ENCODE assay signal across 26 cellular contexts in genomic region chr11:11406652-11407051, GRCh38. TPM values are rescaled to one million over a fixed set of nuclear protein-coding genes. Genes with fewer than 3 reads are reported as not detected.
DNase-seq lines count a peak whose midpoint lies in the region; ATAC-seq and TF ChIP-seq lines count a peak whose summit lies in the region.
"Had no signal": no experiment of that assay in that cellular context is flagged by ENCODE, and none has a peak within 500 bp of the region (broad histone marks: within the 10 kb centered on the region; RNA-seq: fewer than 3 reads in every experiment).

No MANE protein-coding gene starts in this region.

- no peak overlapping the region for H2AFZ ChIP-seq in trophoblast cell (ENCODE audit: insufficient read depth, low read length, poor library complexity)
- H2AFZ ChIP-seq: PC-9 had no signal

- in situ Hi-C loops in transverse colon (cut with MboI; ENCODE audit: low pct_ligation_motif_present in 1 of 4, low pct_unique_long_range_greater_than_20kb in 1 of 4, low sequenced_read_pairs in 3 of 4) = no loop called here

- no peaks in the 10 kb centered on the region for H3K9me3 Mint-ChIP-seq in dendritic cell treated with granulocyte-macrophage colony-stimulating factor and Interleukin-4, amounts not matched to agents 40 ng/mL and 50 ng/mL, for 4 days
- H3K9me3 Mint-ChIP-seq: naive thymus-derived CD8-positive, alpha-beta T cell had no signal

- H3K36me3 ChIP-seq in trophoblast cell (ENCODE audit: control insufficient read depth in 1 of 2, insufficient read depth in 2 of 2, low read length in 2 of 2) = no peaks in the 10 kb centered on the region
- no peaks in the 10 kb centered on the region for H3K36me3 ChIP-seq in transverse colon
- H3K36me3 ChIP-seq: BLaER1 treated with 17β-estradiol and CSF1 and Interleukin-3, amounts not matched to agents 10 nM and 100 nM; WERI-Rb-1 had no signal

- peak overlapping the region; percentile 42 for H2BK12ac ChIP-seq in trophoblast cell (ENCODE audit: low read length)

- H3K27me3 ChIP-seq in trophoblast cell (ENCODE audit: insufficient read depth, low read length) (no peaks in the 10 kb centered on the region), transverse colon (no peaks in the 10 kb centered on the region)
- H3K27me3 ChIP-seq: body of pancreas had no signal

- ATAC-seq in left ventricle myocardium superior = peak; percentile 3
- ATAC-seq: body of pancreas; naive thymus-derived CD8-positive, alpha-beta T cell had no signal

- peak overlapping the region; percentile 13 for H2BK5ac ChIP-seq in trophoblast cell (ENCODE audit: low read depth, low read length, poor library complexity)

- H4K12ac ChIP-seq in trophoblast cell (ENCODE audit: low read depth, low read length) = no peak overlapping the region

- peaks cover 46% of the 10 kb centered on the region for H3K36me3 Mint-ChIP-seq in dendritic cell treated with granulocyte-macrophage colony-stimulating factor and Interleukin-4, amounts not matched to agents 40 ng/mL and 50 ng/mL, for 4 days (ENCODE audit: low read depth)
- H3K36me3 Mint-ChIP-seq: naive thymus-derived CD8-positive, alpha-beta T cell had no signal

- peak overlapping the region; percentile 21 for H3K18ac ChIP-seq in trophoblast cell (ENCODE audit: low read length)

- TF ChIP-seq POLR2A in transverse colon (IDR thresholded peaks at IDR 0.05) = no peak

- no peak for DNase-seq in left ventricle myocardium superior
- no peak for DNase-seq in trophoblast cell
- DNase-seq in transverse colon = no peak
- no peak for DNase-seq in NCI-H2107 treated with DMSO at 0.1 percent for 48 hours (lab: John Stamatoyannopoulos, UW; ENCODE audit: unreplicated experiment)
- DNase-seq in T-helper 2 cell = no peak
- no peak for DNase-seq in kidney tubule cell (ENCODE audit: low spot score)
- DNase-seq in posterior cingulate gyrus = no peak
- DNase-seq: activated CD4-positive, alpha-beta T cell treated with anti-CD3 and anti-CD28 coated beads for 48 hours; activated CD8-positive, alpha-beta memory T cell treated with anti-CD3 and anti-CD28 coated beads for 24 hours; activated T-cell treated with anti-CD3 and anti-CD28 coated beads, Interleukin-2, amount 50 U/mL, for 1 hour; body of pancreas; effector CD4-positive, alpha-beta T cell; kidney glomerular epithelial cell; mesendoderm; naive thymus-derived CD8-positive, alpha-beta T cell; NCI-H1694; NK-92 treated with Interleukin-12 subunit alpha and Interleukin-12 subunit beta, amount 100 ng/mL, for 24 hours; occipital lobe; PC-9; SIG-M5; stimulated activated CD4-positive, alpha-beta T cell treated with anti-CD3 and anti-CD28 coated beads, Interleukin-4, amount 100 ng/mL, for 4 hours; stimulated activated naive CD4-positive, alpha-beta T cell; T-helper 9 cell; WERI-Rb-1 had no signal

- H3K79me1 ChIP-seq in trophoblast cell (ENCODE audit: low read length) = peaks cover 4% of the 10 kb centered on the region

- peaks cover 46 to 47% of the 10 kb centered on the region in 2 experiments for H3K4me1 ChIP-seq in trophoblast cell (ENCODE audit: control insufficient read depth in 1 of 2, insufficient read depth in 2 of 2, low read length in 2 of 2)
- peaks cover 29 to 60% (median 34%) of the 10 kb centered on the region in 4 donors for H3K4me1 ChIP-seq in transverse colon

- H3K9me3 ChIP-seq in trophoblast cell (ENCODE audit: insufficient read depth, low read depth, low read length) (no peaks in the 10 kb centered on the region), transverse colon (no peaks in the 10 kb centered on the region)
- H3K9me3 ChIP-seq: BLaER1 treated with 17β-estradiol and CSF1 and Interleukin-3, amounts not matched to agents 10 nM and 100 nM; body of pancreas had no signal

- H3K27ac ChIP-seq in trophoblast cell (ENCODE audit: low read depth, low read length) (no peak overlapping the region), transverse colon (peak overlapping the region; percentile 74 to 82 (median 77))
- H3K27ac ChIP-seq: BLaER1 treated with 17β-estradiol and CSF1 and Interleukin-3, amounts not matched to agents 10 nM and 100 nM; body of pancreas; PC-9; WERI-Rb-1 had no signal

- TF ChIP-seq CTCF in transverse colon (IDR thresholded peaks at IDR 0.05) = no peak

- H3K4me2 ChIP-seq in trophoblast cell (ENCODE audit: low read length) = no peak overlapping the region
- H3K4me2 ChIP-seq: PC-9 had no signal

- H3K27ac Mint-ChIP-seq in dendritic cell treated with granulocyte-macrophage colony-stimulating factor and Interleukin-4, amounts not matched to agents 40 ng/mL and 50 ng/mL, for 4 days = peak overlapping the region; percentile 79
- H3K27ac Mint-ChIP-seq: naive thymus-derived CD8-positive, alpha-beta T cell had no signal

- H3K23ac ChIP-seq in trophoblast cell (ENCODE audit: low read length) = no peak overlapping the region

- H3K4ac ChIP-seq in trophoblast cell (ENCODE audit: low read depth, low read length) = no peak overlapping the region

- H4K8ac ChIP-seq in trophoblast cell (ENCODE audit: low read depth, low read length) = no peak overlapping the region

- H3K27me3 Mint-ChIP-seq in dendritic cell treated with granulocyte-macrophage colony-stimulating factor and Interleukin-4, amounts not matched to agents 40 ng/mL and 50 ng/mL, for 4 days = peaks cover 65% of the 10 kb centered on the region

- no peak overlapping the region for H3K9ac ChIP-seq in trophoblast cell (ENCODE audit: low read length)
- H3K9ac ChIP-seq: BLaER1 treated with 17β-estradiol and CSF1 and Interleukin-3, amounts not matched to agents 10 nM and 100 nM had no signal

- no peak overlapping the region for H2AK5ac ChIP-seq in trophoblast cell (ENCODE audit: low read length)

- H3K4me1 Mint-ChIP-seq in dendritic cell treated with granulocyte-macrophage colony-stimulating factor and Interleukin-4, amounts not matched to agents 40 ng/mL and 50 ng/mL, for 4 days (ENCODE audit: low read depth) = peaks cover 77% of the 10 kb centered on the region

- H3K4me3 Mint-ChIP-seq in dendritic cell treated with granulocyte-macrophage colony-stimulating factor and Interleukin-4, amounts not matched to agents 40 ng/mL and 50 ng/mL, for 4 days = no peak overlapping the region
- H3K4me3 Mint-ChIP-seq: naive thymus-derived CD8-positive, alpha-beta T cell had no signal

- no peak overlapping the region for H3K14ac ChIP-seq in trophoblast cell (ENCODE audit: low read length)

- no peak overlapping the region for H4K91ac ChIP-seq in trophoblast cell (ENCODE audit: low read depth, low read length)

- no peak overlapping the region for H2BK120ac ChIP-seq in trophoblast cell (ENCODE audit: insufficient read depth, low read length, poor library complexity)

- WGBS in trophoblast cell (ENCODE audit: extremely low coverage, insufficient coverage, insufficient read length) = no CpG with 5 or more reads among the region's 3 CpGs
- WGBS in transverse colon (ENCODE audit: low coverage in 1 of 2), 2 donors = 66 to 70% methylated on average over 1 to 3 of the region's 3 CpGs

- intact Hi-C loops in dendritic cell treated with granulocyte-macrophage colony-stimulating factor and Interleukin-4, amounts not matched to agents 40 ng/mL and 50 ng/mL, for 4 days (cut with micrococcal nuclease) = no loop called here
- intact Hi-C loops in left ventricle myocardium superior (cut with micrococcal nuclease) = no loop called here
- intact Hi-C loops in transverse colon (cut with DNase I; ENCODE audit: low total_unique reads) = no loop called here
- intact Hi-C loops in posterior cingulate gyrus (cut with DNase I) = no loop called here

- H3K4me3 ChIP-seq in trophoblast cell (ENCODE audit: low read depth, low read length) = no peak overlapping the region
- no peak overlapping the region for H3K4me3 ChIP-seq in transverse colon
- H3K4me3 ChIP-seq: BLaER1 treated with 17β-estradiol and CSF1 and Interleukin-3, amounts not matched to agents 10 nM and 100 nM; body of pancreas; PC-9 had no signal

- no peak for TF ChIP-seq EP300 in transverse colon (IDR thresholded peaks at IDR 0.05; ENCODE audit: low read depth)

- no peaks in the 10 kb centered on the region for H3K79me2 ChIP-seq in trophoblast cell (ENCODE audit: control insufficient read depth, insufficient read depth, low read length, poor library complexity)

RNA-seq across cellular contexts. Expression of gene CSNK2A3, which starts 53.6 kb away (rescaled TPM):
- total RNA-seq in left ventricle myocardium superior (1.1 TPM), transverse colon (1 to 10 TPM in 1 of 4 donors, under 1 TPM in 2, not detected in 1; 0.64 to 1.5 (median 0.68) TPM)
- polyA plus RNA-seq in trophoblast cell (2013) = 2.6 and 2.7 TPM in 2 replicates
